In genomic region chr3:44048196-44048924, GRCh38 we compare ENCODE assay signal across 14 cellular contexts.
DNase-seq lines count a peak whose midpoint lies in the region; ATAC-seq and TF ChIP-seq lines count a peak whose summit lies in the region.
"Had no signal": no experiment of that assay in that cellular context is flagged by ENCODE, and none has a peak within 500 bp of the region (broad histone marks: within the 10 kb centered on the region; RNA-seq: fewer than 3 reads in every experiment).

No MANE protein-coding gene starts in this region.

- TF ChIP-seq CTCF in MCF 10A (IDR thresholded peaks at IDR 0.05; ENCODE audit: unreplicated experiment) = no peak
- no peak for TF ChIP-seq CTCF in WTC11 (IDR thresholded peaks at IDR 0.05)
- TF ChIP-seq CTCF in upper lobe of left lung (IDR thresholded peaks at IDR 0.05) = no peak

- no TSS peak for BruUV-seq in MCF 10A (replicated peaks; lab: Mats Ljungman, UMichigan)

- H3K27ac Mint-ChIP-seq in MCF 10A (ENCODE audit: low read depth, unreplicated experiment) (no peak overlapping the region), WTC11 (no peak overlapping the region)
- H3K27ac Mint-ChIP-seq: brain had no signal

- H3K27ac ChIP-seq in upper lobe of left lung = peak overlapping the region in 3 of 4 donors; percentile 53 to 57 (median 53)
- H3K27ac ChIP-seq: heart right ventricle, transverse colon had no signal

- H3K4me3 Mint-ChIP-seq in MCF 10A (ENCODE audit: unreplicated experiment) (no peak overlapping the region), WTC11 (no peak overlapping the region)

- no peak for TF ChIP-seq POLR2A in upper lobe of left lung (IDR thresholded peaks at IDR 0.05)

- no peak overlapping the region for H3K4me3 ChIP-seq in upper lobe of left lung
- H3K4me3 ChIP-seq: heart right ventricle, transverse colon had no signal

- ATAC-seq in WTC11 (peak; percentile 65), upper lobe of left lung (ENCODE audit: low FRiP score in 2 of 2) (peak in 1 of 2 donors; percentile 76)
- ATAC-seq: heart right ventricle had no signal

- H3K4me1 ChIP-seq in upper lobe of left lung = no peaks in the 10 kb centered on the region
- H3K4me1 ChIP-seq: transverse colon had no signal

- TF ChIP-seq EP300 in upper lobe of left lung (IDR thresholded peaks at IDR 0.05) = peak in 2 of 4 donors; percentile 6 to 14

- H3K9me3 Mint-ChIP-seq in MCF 10A (ENCODE audit: unreplicated experiment) = no peaks in the 10 kb centered on the region
- 0 out of 2 replicates have a peak, but pooled peaks cover 6% of the 10 kb centered on the region for H3K9me3 Mint-ChIP-seq in WTC11

- in situ Hi-C loops in T47D (cut with HindIII; ENCODE audit: low pct_unique_long_range_greater_than_20kb, low sequenced_read_pairs) = no loop called here

- no peaks in the 10 kb centered on the region for H3K27me3 Mint-ChIP-seq in MCF 10A (ENCODE audit: insufficient read depth, unreplicated experiment)
- no peaks in the 10 kb centered on the region for H3K27me3 Mint-ChIP-seq in WTC11 (ENCODE audit: low read depth)

- POLR2A ChIA-PET in MCF 10A (lab: Yijun Ruan, JAX) = no interaction called here
- POLR2A ChIA-PET in WTC11 (lab: Charles Lee) = no interaction called here
- POLR2A ChIA-PET in HEK293T (lab: Yijun Ruan, JAX) = no interaction called here

- H3K4me1 Mint-ChIP-seq in MCF 10A (ENCODE audit: insufficient read depth, unreplicated experiment) = no peaks in the 10 kb centered on the region
- H3K4me1 Mint-ChIP-seq in WTC11 = peaks cover 25% of the 10 kb centered on the region

- no peaks in the 10 kb centered on the region for H3K36me3 ChIP-seq in upper lobe of left lung
- H3K36me3 ChIP-seq: heart right ventricle, transverse colon had no signal

- H3K27me3 ChIP-seq in upper lobe of left lung = no peaks in the 10 kb centered on the region
- H3K27me3 ChIP-seq: transverse colon had no signal

- CTCF ChIA-PET in MCF 10A (lab: Yijun Ruan, JAX) (no interaction called here), WTC11 (lab: Charles Lee) (no interaction called here), HEK293T (lab: Yijun Ruan, JAX) (no interaction called here)

- no peaks in the 10 kb centered on the region for H3K9me3 ChIP-seq in upper lobe of left lung
- H3K9me3 ChIP-seq: heart right ventricle, transverse colon had no signal

- H3K36me3 Mint-ChIP-seq in MCF 10A (ENCODE audit: insufficient read depth, unreplicated experiment) = no peaks in the 10 kb centered on the region
- H3K36me3 Mint-ChIP-seq in WTC11 = no peaks in the 10 kb centered on the region
- H3K36me3 Mint-ChIP-seq: brain had no signal

- peak; percentile 25 to 57 for DNase-seq in T47D (ENCODE audit: low read depth in 1 of 2, low spot score in 1 of 2)
- no peak for DNase-seq in MCF 10A (ENCODE audit: unreplicated experiment)
- no peak for DNase-seq in WTC11 (ENCODE audit: low spot score)
- DNase-seq in kidney tubule cell (ENCODE audit: low spot score) = peak; percentile 72
- no peak for DNase-seq in upper lobe of left lung
- no peak for DNase-seq in AG08396 (ENCODE audit: low spot score)
- no peak for DNase-seq in T1000 (lab: John Stamatoyannopoulos, UW)
- DNase-seq in HEK293T (ENCODE audit: extremely low spot score) = no peak
- DNase-seq: activated T-cell treated with anti-CD3 and anti-CD28 coated beads, Interleukin-2, amount 50 U/mL, for 1 hour; DND-41; heart right ventricle; NCI-H510A; transverse colon had no signal

- intact Hi-C loops in MCF 10A (cut with micrococcal nuclease) = no loop called here

- WGBS in upper lobe of left lung, 2 donors = 31 to 61% methylated on average over 3 of the region's 3 CpGs

TF ChIP-seq in WTC11, 78 proteins besides CTCF, POLR2A, EP300 and RAD21:
- TF ChIP-seq ZNF138 (CRISPR knock-in tag; conservative IDR thresholded peaks at IDR 0.05) (no peak), SMAD3 (CRISPR knock-in tag; IDR thresholded peaks at IDR 0.05; ENCODE audit: borderline replicate concordance) (no peak)

TF ChIP-seq in HEK293T, 16 proteins besides CTCF, POLR2A, EP300 and RAD21:
- no peak for TF ChIP-seq NFRKB (IDR thresholded peaks at IDR 0.05)
- TF ChIP-seq ARNT (IDR thresholded peaks at IDR 0.05) = no peak
- no peak for TF ChIP-seq ELF4 (IDR thresholded peaks at IDR 0.05)
- no peak for TF ChIP-seq LEF1 (IDR thresholded peaks at IDR 0.05; ENCODE audit: borderline replicate concordance)
- TF ChIP-seq SUZ12 (IDR thresholded peaks at IDR 0.05) = no peak
- TF ChIP-seq HDGF (IDR thresholded peaks at IDR 0.05; ENCODE audit: borderline replicate concordance) = no peak
- no peak for TF ChIP-seq ZNF384 (IDR thresholded peaks at IDR 0.05)
- TF ChIP-seq FOXK2 (IDR thresholded peaks at IDR 0.05) = no peak
- TF ChIP-seq L3MBTL2 (conservative IDR thresholded peaks at IDR 0.05) = no peak
- TF ChIP-seq TARDBP (IDR thresholded peaks at IDR 0.05) = no peak
- TF ChIP-seq FOXM1 (IDR thresholded peaks at IDR 0.05; ENCODE audit: borderline replicate concordance) = no peak
- no peak for TF ChIP-seq CTBP1 (IDR thresholded peaks at IDR 0.05; ENCODE audit: borderline replicate concordance)
- no peak for TF ChIP-seq SP1 (IDR thresholded peaks at IDR 0.05)

Comparison
In these comparisons a context has a peak if more than half of its experiments do, and no peak if none do; other contexts are left out.
1. DNase-seq: peak in T47D (2 of 2) and kidney tubule cell (single experiment); none in MCF 10A (single experiment), WTC11 (single experiment), upper lobe of left lung (0 of 2), AG08396 (single experiment), T1000 (single experiment) and HEK293T (single experiment).